Comparison of ENCODE assay signal across 18 cellular contexts in the genomic region with DNA sequence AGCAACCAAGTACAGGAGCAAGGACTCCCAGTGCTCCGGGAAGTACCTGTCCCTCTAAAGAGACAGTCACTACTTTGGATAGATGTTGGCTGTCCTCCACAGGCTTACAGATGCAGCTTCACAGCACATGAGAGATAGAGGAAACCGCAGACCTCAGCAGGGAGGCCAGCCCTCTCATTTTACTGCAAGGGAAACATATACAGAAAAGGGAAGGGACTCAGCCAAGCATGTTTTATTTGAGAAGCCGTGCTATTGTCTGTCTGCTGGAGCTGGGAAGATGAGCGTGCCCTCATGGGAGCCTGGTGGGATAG.
DNase-seq lines count a peak whose midpoint lies in the region; ATAC-seq and TF ChIP-seq lines count a peak whose summit lies in the region.
"Had no signal": no experiment of that assay in that cellular context is flagged by ENCODE, and none has a peak within 500 bp of the region (broad histone marks: within the 10 kb centered on the region; RNA-seq: fewer than 3 reads in every experiment).

No MANE protein-coding gene starts in this region.

- 55 to 70% methylated on average over 4 of the region's 4 CpGs for WGBS in body of pancreas, 2 donors

- TF ChIP-seq POLR2A in body of pancreas (IDR thresholded peaks at IDR 0.05) = no peak

- H3K4me1 ChIP-seq in BLaER1 = peaks cover 23% of the 10 kb centered on the region
- peaks cover 14% of the 10 kb centered on the region for H3K4me1 ChIP-seq in body of pancreas
- H3K4me1 ChIP-seq: ascending aorta, Peyer's patch had no signal

- DNase-seq in Jurkat, Clone E6-1 (ENCODE audit: low read depth, low spot score) = peak; percentile 60
- DNase-seq in NCI-H526 (lab: John Stamatoyannopoulos, UW) (peak; percentile 91 to 93), body of pancreas (peak in 1 of 4 donors; percentile 11), SIG-M5 (lab: John Stamatoyannopoulos, UW) (no peak)
- no peak for DNase-seq in stimulated activated CD4-positive, alpha-beta T cell treated with anti-CD3 and anti-CD28 coated beads, Interleukin-1b, Interleukin-23, amount 100 ng/mL, for 48 hours
- DNase-seq: activated CD8-positive, alpha-beta memory T cell treated with anti-CD3 and anti-CD28 coated beads, Interleukin-2, amount 10 ng/mL, durations not matched to agents 7 days and 5 days; activated naive CD4-positive, alpha-beta T cell treated with Interleukin-2 at 50 U/mL for 16 hours; COR-L47; foreskin fibroblast; H9; left cardiac atrium; Peyer's patch; stimulated activated CD4-positive, alpha-beta T cell treated with anti-CD3 and anti-CD28 coated beads, Interleukin-2, amount 100 ng/mL, for 48 hours; T-cell had no signal

- intact Hi-C loops in body of pancreas (cut with DNase I) = no loop called here

- H3K9me3 ChIP-seq in BLaER1 (no peaks in the 10 kb centered on the region), body of pancreas (no peaks in the 10 kb centered on the region)
- H3K9me3 ChIP-seq: ascending aorta, Peyer's patch had no signal

- H3K4me3 ChIP-seq in BLaER1 = no peak overlapping the region
- H3K4me3 ChIP-seq in Jurkat, Clone E6-1 (ENCODE audit: low read length) = no peak overlapping the region
- H3K4me3 ChIP-seq in body of pancreas = no peak overlapping the region
- H3K4me3 ChIP-seq: ascending aorta, Peyer's patch had no signal

- TF ChIP-seq CTCF in body of pancreas (IDR thresholded peaks at IDR 0.05) = no peak

- peak; percentile 21 for ATAC-seq in body of pancreas
- no peak for ATAC-seq in HG03521 (IDR thresholded peaks at IDR 0.05; ENCODE audit: unreplicated experiment)
- ATAC-seq in GM19035 (IDR thresholded peaks at IDR 0.05; ENCODE audit: unreplicated experiment) = no peak
- ATAC-seq: activated CD8-positive, alpha-beta memory T cell treated with anti-CD3 and anti-CD28 coated beads, Interleukin-2, amount 10 ng/mL, durations not matched to agents 7 days and 5 days; T-cell had no signal

- no peak overlapping the region for H3K9ac ChIP-seq in BLaER1

- H3K27ac ChIP-seq in BLaER1 = no peak overlapping the region
- H3K27ac ChIP-seq in body of pancreas = no peak overlapping the region
- H3K27ac ChIP-seq: ascending aorta, Peyer's patch had no signal

- H4K20me1 ChIP-seq in BLaER1 = peaks cover 6% of the 10 kb centered on the region; the same call in 1 of the 2 replicates

- H3K4me2 ChIP-seq in BLaER1 = peak overlapping the region; percentile 75

- H3K36me3 ChIP-seq in BLaER1 (no peaks in the 10 kb centered on the region), body of pancreas (replicated peaks in 1 of 2; ENCODE audit: insufficient read depth in 1 of 2, low read depth in 2 of 2) (no peaks in the 10 kb centered on the region)
- H3K36me3 ChIP-seq: ascending aorta, Peyer's patch had no signal

- H3K27me3 ChIP-seq in BLaER1 (no peaks in the 10 kb centered on the region), body of pancreas (no peaks in the 10 kb centered on the region)
- H3K27me3 ChIP-seq: ascending aorta, Peyer's patch had no signal

Comparison
In these comparisons a context has a peak if more than half of its experiments do, and no peak if none do; other contexts are left out.
1. DNase-seq: peak in Jurkat, Clone E6-1 (single experiment) and NCI-H526 (2 of 2); none in SIG-M5 (single experiment) and stimulated activated CD4-positive, alpha-beta T cell treated with anti-CD3 and anti-CD28 coated beads, Interleukin-1b, Interleukin-23, amount 100 ng/mL, for 48 hours (single experiment).